In the genomic region with DNA sequence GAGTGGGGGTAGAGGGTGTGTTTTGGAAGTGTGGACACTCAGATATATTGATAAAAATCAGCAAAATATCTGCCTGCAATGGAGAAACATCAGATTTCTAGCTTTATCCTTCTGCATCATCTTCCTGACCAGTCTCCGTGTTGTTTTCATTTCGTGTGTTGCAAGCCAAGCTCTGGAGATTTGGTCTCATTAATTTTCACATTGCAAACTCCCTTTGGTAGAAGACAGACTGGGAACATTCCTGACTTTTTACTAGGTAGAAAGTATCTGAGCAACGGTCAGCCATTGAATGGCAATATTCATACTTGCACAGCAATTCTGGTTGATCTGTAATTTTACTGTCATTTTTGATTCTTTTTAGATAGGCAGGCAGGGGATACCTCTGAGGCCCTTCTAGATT, we compare ENCODE assay signal across 12 cellular contexts. TPM values are rescaled to one million over a fixed set of nuclear protein-coding genes. Genes with fewer than 3 reads are reported as not detected.
DNase-seq lines count a peak whose midpoint lies in the region; ATAC-seq and TF ChIP-seq lines count a peak whose summit lies in the region.
"Had no signal": no experiment of that assay in that cellular context is flagged by ENCODE, and none has a peak within 500 bp of the region (broad histone marks: within the 10 kb centered on the region; RNA-seq: fewer than 3 reads in every experiment).

No MANE protein-coding gene starts in this region.

- H3K9me3 ChIP-seq in fibroblast of lung (ENCODE audit: control insufficient read depth, insufficient read depth, low read depth, low read length) (no peaks in the 10 kb centered on the region), psoas muscle (no peaks in the 10 kb centered on the region), T-helper 17 cell (ENCODE audit: control insufficient read depth, low read length, poor library complexity, severe bottlenecking) (no peaks in the 10 kb centered on the region)
- H3K9me3 ChIP-seq: mucosa of descending colon had no signal

- POLR2A ChIA-PET in WTC11 (lab: Charles Lee): interaction anchor here (1.1 to 4.0 kb wide), 2 partner anchors 30 to 138 kb away, joined by 3 to 16 read pairs; partner anchors contain the start of gene FSTL1

- peaks cover 12% of the 10 kb centered on the region for H3K36me3 Mint-ChIP-seq in WTC11
- H3K36me3 Mint-ChIP-seq in T-helper 17 cell (ENCODE audit: low read depth): no peaks in the 10 kb centered on the region
- H3K36me3 Mint-ChIP-seq: activated CD4-positive, alpha-beta memory T cell treated with anti-CD3 and anti-CD28 coated beads for 36 hours; IgD-negative memory B cell had no signal

- H3K27me3 Mint-ChIP-seq in WTC11 (ENCODE audit: low read depth) (no peaks in the 10 kb centered on the region), T-helper 17 cell (peaks cover 41% of the 10 kb centered on the region)

- intact Hi-C loops in psoas muscle (cut with DNase I): no loop called here

- no peak for ATAC-seq in WTC11
- no peak for ATAC-seq in psoas muscle
- ATAC-seq in HG02840 (IDR thresholded peaks at IDR 0.05; ENCODE audit: low FRiP score, unreplicated experiment): no peak
- no peak for ATAC-seq in T-helper 17 cell
- no peak for ATAC-seq in GM18858 (IDR thresholded peaks at IDR 0.05; ENCODE audit: unreplicated experiment)
- ATAC-seq: mucosa of descending colon had no signal

- 47 to 58% (median 48%) methylated on average over 3 of the region's 3 CpGs for WGBS in psoas muscle, 3 donors

- no peak overlapping the region for H3K9ac ChIP-seq in fibroblast of lung (ENCODE audit: insufficient read depth, low read length)

- no peak for TF ChIP-seq CTCF in WTC11 (IDR thresholded peaks at IDR 0.05)
- TF ChIP-seq CTCF in fibroblast of lung (conservative IDR thresholded peaks at IDR 0.05 in 1 of 2, IDR thresholded peaks at IDR 0.05 in 1 of 2; ENCODE audit: low read depth in 1 of 2, low read length in 2 of 2): no peak
- no peak for TF ChIP-seq CTCF in psoas muscle (IDR thresholded peaks at IDR 0.05)

- H2AFZ ChIP-seq in ACC112 (ENCODE audit: low read length, unreplicated experiment): no peak overlapping the region
- no peak overlapping the region for H2AFZ ChIP-seq in fibroblast of lung (ENCODE audit: low read length)

- no peaks in the 10 kb centered on the region for H4K20me1 ChIP-seq in fibroblast of lung (ENCODE audit: control insufficient read depth, extremely low read depth, insufficient read depth, low read length)

- H3K4me1 Mint-ChIP-seq in WTC11 (peaks cover 46% of the 10 kb centered on the region), T-helper 17 cell (peaks cover 22% of the 10 kb centered on the region)

- H3K27me3 ChIP-seq in ACC112 (ENCODE audit: insufficient read depth, low read length): no peaks in the 10 kb centered on the region
- no peaks in the 10 kb centered on the region for H3K27me3 ChIP-seq in fibroblast of lung (ENCODE audit: control insufficient read depth, insufficient read depth, low read length)
- no peaks in the 10 kb centered on the region for H3K27me3 ChIP-seq in psoas muscle (ENCODE audit: insufficient read depth in 3 of 3, low read length in 2 of 3)

- H3K79me2 ChIP-seq in ACC112 (ENCODE audit: control insufficient read depth, insufficient read depth, low read length, unreplicated experiment) (peaks cover 75% of the 10 kb centered on the region), fibroblast of lung (ENCODE audit: control insufficient read depth, insufficient read depth, low read length) (peaks cover 62% of the 10 kb centered on the region)

- H3K4me1 ChIP-seq in ACC112 (ENCODE audit: control insufficient read depth, insufficient read depth, low read length, unreplicated experiment) (peaks cover 71% of the 10 kb centered on the region), fibroblast of lung (ENCODE audit: control insufficient read depth, extremely low read depth, insufficient read depth, low read length) (peaks cover 33% of the 10 kb centered on the region), psoas muscle (peaks cover 15% of the 10 kb centered on the region)

- H3K4me3 Mint-ChIP-seq in WTC11: no peak overlapping the region
- no peak overlapping the region for H3K4me3 Mint-ChIP-seq in T-helper 17 cell
- H3K4me3 Mint-ChIP-seq: activated CD4-positive, alpha-beta memory T cell treated with anti-CD3 and anti-CD28 coated beads for 36 hours; IgD-negative memory B cell had no signal

- H3K4me3 ChIP-seq in ACC112 (ENCODE audit: low read depth, low read length): no peak overlapping the region
- no peak overlapping the region for H3K4me3 ChIP-seq in fibroblast of lung (replicated peaks in 1 of 4; ENCODE audit: control extremely low read depth in 1 of 4, insufficient read depth in 1 of 4, low read depth in 3 of 4, low read length in 4 of 4)
- no peak overlapping the region for H3K4me3 ChIP-seq in psoas muscle
- H3K4me3 ChIP-seq: mucosa of descending colon had no signal

- CTCF ChIA-PET in WTC11 (lab: Charles Lee): interaction anchor here (1.3 to 8.1 kb wide), 4 partner anchors 12 to 148 kb away, joined by 5 to 161 read pairs (median 22); partner anchors contain the start of gene FSTL1

- DNase-seq in WTC11 (ENCODE audit: low spot score) (no peak), fibroblast of lung (ENCODE audit: low read depth in 2 of 2) (no peak), psoas muscle (no peak), T-helper 17 cell (no peak)
- no peak for DNase-seq in activated T-cell treated with anti-CD3 and anti-CD28 coated beads, Interleukin-2, amount 50 U/mL, for 1 hour
- DNase-seq: activated CD4-positive, alpha-beta memory T cell treated with anti-CD3 and anti-CD28 coated beads for 36 hours; mucosa of descending colon; NCI-H1092 had no signal

- peak overlapping the region; percentile 73 for H3K27ac ChIP-seq in ACC112 (ENCODE audit: low read depth, low read length)
- peak overlapping the region; percentile 14 for H3K27ac ChIP-seq in fibroblast of lung (ENCODE audit: insufficient read depth, low read length)
- H3K27ac ChIP-seq in psoas muscle: peak overlapping the region; percentile 10

- H3K9me3 Mint-ChIP-seq in WTC11: 0 out of 2 replicates have a peak, but pooled peaks cover under 1% of the 10 kb centered on the region
- H3K9me3 Mint-ChIP-seq: activated CD4-positive, alpha-beta memory T cell treated with anti-CD3 and anti-CD28 coated beads for 36 hours; IgD-negative memory B cell had no signal

- peaks cover 8% of the 10 kb centered on the region for H3K36me3 ChIP-seq in ACC112 (ENCODE audit: insufficient read depth, low read length)
- no peaks in the 10 kb centered on the region for H3K36me3 ChIP-seq in fibroblast of lung (ENCODE audit: control insufficient read depth, insufficient read depth, low read length)
- no peaks in the 10 kb centered on the region for H3K36me3 ChIP-seq in psoas muscle (ENCODE audit: insufficient read depth in 1 of 2, low read depth in 1 of 2)

- no peak overlapping the region for H3K4me2 ChIP-seq in fibroblast of lung (ENCODE audit: extremely low read depth, insufficient read depth, low read length)

- H3K27ac Mint-ChIP-seq in WTC11: peak overlapping the region; percentile 85; the same call in 1 of the 2 replicates
- H3K27ac Mint-ChIP-seq in T-helper 17 cell: no peak overlapping the region
- H3K27ac Mint-ChIP-seq: activated CD4-positive, alpha-beta memory T cell treated with anti-CD3 and anti-CD28 coated beads for 36 hours; IgD-negative memory B cell had no signal

TF ChIP-seq in WTC11, 78 proteins besides CTCF, POLR2A, EP300 and RAD21 (continues in another document):
- no peak for TF ChIP-seq ZNF138 (CRISPR knock-in tag; conservative IDR thresholded peaks at IDR 0.05)
- TF ChIP-seq, protein P1, sequence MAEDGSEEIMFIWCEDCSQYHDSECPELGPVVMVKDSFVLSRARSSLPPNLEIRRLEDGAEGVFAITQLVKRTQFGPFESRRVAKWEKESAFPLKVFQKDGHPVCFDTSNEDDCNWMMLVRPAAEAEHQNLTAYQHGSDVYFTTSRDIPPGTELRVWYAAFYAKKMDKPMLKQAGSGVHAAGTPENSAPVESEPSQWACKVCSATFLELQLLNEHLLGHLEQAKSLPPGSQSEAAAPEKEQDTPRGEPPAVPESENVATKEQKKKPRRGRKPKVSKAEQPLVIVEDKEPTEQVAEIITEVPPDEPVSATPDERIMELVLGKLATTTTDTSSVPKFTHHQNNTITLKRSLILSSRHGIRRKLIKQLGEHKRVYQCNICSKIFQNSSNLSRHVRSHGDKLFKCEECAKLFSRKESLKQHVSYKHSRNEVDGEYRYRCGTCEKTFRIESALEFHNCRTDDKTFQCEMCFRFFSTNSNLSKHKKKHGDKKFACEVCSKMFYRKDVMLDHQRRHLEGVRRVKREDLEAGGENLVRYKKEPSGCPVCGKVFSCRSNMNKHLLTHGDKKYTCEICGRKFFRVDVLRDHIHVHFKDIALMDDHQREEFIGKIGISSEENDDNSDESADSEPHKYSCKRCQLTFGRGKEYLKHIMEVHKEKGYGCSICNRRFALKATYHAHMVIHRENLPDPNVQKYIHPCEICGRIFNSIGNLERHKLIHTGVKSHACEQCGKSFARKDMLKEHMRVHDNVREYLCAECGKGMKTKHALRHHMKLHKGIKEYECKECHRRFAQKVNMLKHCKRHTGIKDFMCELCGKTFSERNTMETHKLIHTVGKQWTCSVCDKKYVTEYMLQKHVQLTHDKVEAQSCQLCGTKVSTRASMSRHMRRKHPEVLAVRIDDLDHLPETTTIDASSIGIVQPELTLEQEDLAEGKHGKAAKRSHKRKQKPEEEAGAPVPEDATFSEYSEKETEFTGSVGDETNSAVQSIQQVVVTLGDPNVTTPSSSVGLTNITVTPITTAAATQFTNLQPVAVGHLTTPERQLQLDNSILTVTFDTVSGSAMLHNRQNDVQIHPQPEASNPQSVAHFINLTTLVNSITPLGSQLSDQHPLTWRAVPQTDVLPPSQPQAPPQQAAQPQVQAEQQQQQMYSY (CRISPR knock-in tag; IDR thresholded peaks at IDR 0.05): no peak
- TF ChIP-seq MYBL2 (CRISPR knock-in tag; IDR thresholded peaks at IDR 0.05): no peak
- TF ChIP-seq ZSCAN18 (CRISPR knock-in tag; IDR thresholded peaks at IDR 0.05): no peak
- TF ChIP-seq EMX1 (CRISPR knock-in tag; IDR thresholded peaks at IDR 0.05): no peak

RNA-seq across cellular contexts. Expression of gene FSTL1, which starts 30.4 kb away (rescaled TPM):
- 271 to 286 TPM (median 272 TPM) in 3 replicates for total RNA-seq in WTC11 (2021)
- 279 and 309 TPM in 2 replicates for total RNA-seq in fibroblast of lung
- 583 and 1,500 TPM in 2 replicates for polyA plus RNA-seq in fibroblast of lung
- polyA plus RNA-seq in fibroblast of lung (2012): 501 and 1,132 TPM in 2 replicates
- 681 and 1,171 TPM in 2 replicates for polyA minus RNA-seq in fibroblast of lung (ENCODE audit: low replicate concordance)
- total RNA-seq in psoas muscle: 10 to 100 TPM; 43.9 to 62.6 (median 49.5) TPM
- 10 to 100 TPM; 11.9 to 24.2 (median 15.4) TPM for polyA plus RNA-seq in psoas muscle
- 10 to 100 TPM in 1 of 2 donors, 1 to 10 TPM in 1; 1.1 to 17.4 TPM for total RNA-seq in T-helper 17 cell
- polyA plus RNA-seq: IgD-negative memory B cell had no signal

Comparison
In these comparisons a context has a peak if more than half of its experiments do, and no peak if none do; other contexts are left out.
1. H3K27ac ChIP-seq: peak in every context shown above with its lines; median percentile 73 in ACC112; 14 in fibroblast of lung; 10 in psoas muscle.